Comparison of ENCODE assay signal across 10 cellular contexts in the genomic region with DNA sequence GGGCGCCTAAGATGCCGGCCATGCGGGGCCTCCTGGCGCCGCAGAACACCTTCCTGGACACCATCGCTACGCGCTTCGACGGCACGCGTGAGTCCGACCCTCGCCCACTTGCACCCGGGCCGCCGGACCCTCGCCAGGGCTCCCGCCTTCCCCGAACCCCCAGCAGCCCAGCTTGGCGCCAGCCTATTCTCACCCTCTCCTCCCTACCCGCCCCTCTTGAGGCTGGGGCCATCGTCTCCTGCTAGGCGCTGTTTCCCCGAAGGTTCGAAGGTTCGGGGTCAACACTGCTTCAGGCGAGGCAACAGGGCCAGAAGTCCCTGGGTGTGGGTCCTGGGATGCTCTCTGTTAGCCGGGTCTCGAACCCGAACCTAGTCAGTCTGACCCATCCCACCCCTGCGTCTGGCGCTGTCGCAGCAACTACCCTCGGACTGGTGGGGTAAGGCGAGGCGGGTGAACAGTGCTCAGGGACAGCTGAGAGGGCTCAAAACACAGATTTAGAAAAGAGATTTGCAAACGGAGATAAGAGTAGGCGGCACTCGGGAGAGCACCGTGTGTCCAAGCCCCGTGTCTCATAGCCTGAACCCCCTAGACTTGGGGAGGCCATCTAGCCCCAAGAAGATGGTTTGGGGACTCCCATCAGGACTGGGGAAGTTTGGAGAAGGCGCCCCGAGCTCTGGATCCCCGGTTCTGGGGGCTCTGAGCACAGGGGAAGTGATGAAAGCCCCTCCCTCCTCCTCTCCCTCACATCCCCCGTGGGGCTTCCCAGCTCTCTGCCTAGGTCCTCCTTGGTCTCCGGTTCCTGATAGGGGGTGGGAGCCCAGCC. TPM values are rescaled to one million over a fixed set of nuclear protein-coding genes. Genes with fewer than 3 reads are reported as not detected.
DNase-seq lines count a peak whose midpoint lies in the region; ATAC-seq, FAIRE-seq and TF ChIP-seq lines count a peak whose summit lies in the region.
"Had no signal": no experiment of that assay in that cellular context is flagged by ENCODE, and none has a peak within 500 bp of the region (broad histone marks: within the 10 kb centered on the region; RNA-seq: fewer than 3 reads in every experiment).

No MANE protein-coding gene starts in this region.

- intact Hi-C loops in Right ventricle myocardium inferior (cut with DNase I) (no loop called here), activated B cell treated with CpG ODN at 0.5 μM for 24 hours (cut with micrococcal nuclease) (loop anchor here (1.0 to 2.0 kb wide), 2 partner anchors 10 to 27 kb away; no protein-coding TSS in a partner anchor), kidney (cut with DNase I) (no loop called here)

- POLR2A ChIA-PET in activated B cell treated with CpG ODN at 0.5 μM for 24 hours (lab: Charles Lee), result interaction anchor here (0.7 to 1.2 kb wide), 2 partner anchors 28 to 223 kb away, joined by 3 to 4 read pairs; no protein-coding TSS in a partner anchor

- peak overlapping the region; percentile 72 for H3K4me3 Mint-ChIP-seq in activated B cell treated with CpG ODN at 0.5 μM for 24 hours

- H3K9me3 Mint-ChIP-seq in activated B cell treated with CpG ODN at 0.5 μM for 24 hours, result no peaks in the 10 kb centered on the region

- no peak for TF ChIP-seq EP300 in upper lobe of left lung (IDR thresholded peaks at IDR 0.05)

- H3K4me3 ChIP-seq in right atrium auricular region, result peak overlapping the region in 1 of 2 donors; percentile 57
- peak overlapping the region in 3 of 4 donors; percentile 47 to 61 (median 55) for H3K4me3 ChIP-seq in upper lobe of left lung
- H3K4me3 ChIP-seq in kidney (ENCODE audit: low read length in 2 of 2), result no peak overlapping the region

- no peak for FAIRE-seq in kidney (lab: Jason Lieb, UNC)

- H3K9me3 ChIP-seq in right atrium auricular region, result no peaks in the 10 kb centered on the region
- H3K9me3 ChIP-seq in upper lobe of left lung, result no peaks in the 10 kb centered on the region
- H3K9me3 ChIP-seq in kidney (ENCODE audit: control insufficient read depth in 1 of 2, low read length in 2 of 2), result no peaks in the 10 kb centered on the region
- H3K9me3 ChIP-seq: SJCRH30 had no signal

- H3K27me3 ChIP-seq in right atrium auricular region (peaks cover 0 to 13% of the 10 kb centered on the region in 2 donors), upper lobe of left lung (peaks cover 0 to 29% (median 17%) of the 10 kb centered on the region in 4 donors)

- H3K27me3 Mint-ChIP-seq in activated B cell treated with CpG ODN at 0.5 μM for 24 hours, result peaks cover 29% of the 10 kb centered on the region

- H3K27ac ChIP-seq in right atrium auricular region (no peak overlapping the region), upper lobe of left lung (no peak overlapping the region), kidney (ENCODE audit: low read depth in 2 of 2, low read length in 2 of 2) (no peak overlapping the region)
- H3K27ac ChIP-seq: SJCRH30 had no signal

- peak; percentile 67 for DNase-seq in Right ventricle myocardium inferior (ENCODE audit: missing footprints)
- DNase-seq in right atrium auricular region (ENCODE audit: low spot score), result no peak
- no peak for DNase-seq in activated B cell treated with CpG ODN at 0.5 μM for 24 hours
- peak; percentile 49 for DNase-seq in islet precursor cell
- DNase-seq in upper lobe of left lung, result peak in 1 of 2 donors; percentile 82
- DNase-seq in NCI-H187 (lab: John Stamatoyannopoulos, UW), result no peak
- DNase-seq in kidney, result no peak
- no peak for DNase-seq in NCI-H2196 (lab: John Stamatoyannopoulos, UW; ENCODE audit: unreplicated experiment)

- CTCF ChIA-PET in activated B cell treated with CpG ODN at 0.5 μM for 24 hours (lab: Charles Lee), result interaction anchor here (2.2 kb wide), 1 partner anchor 181 kb away, joined by 7 read pairs; no protein-coding TSS in a partner anchor

- no peaks in the 10 kb centered on the region for H3K36me3 Mint-ChIP-seq in activated B cell treated with CpG ODN at 0.5 μM for 24 hours (ENCODE audit: low read depth)

- H3K4me1 Mint-ChIP-seq in activated B cell treated with CpG ODN at 0.5 μM for 24 hours, result peaks cover 43% of the 10 kb centered on the region

- no peak for ATAC-seq in Right ventricle myocardium inferior
- no peak for ATAC-seq in activated B cell treated with CpG ODN at 0.5 μM for 24 hours (ENCODE audit: low read depth)
- ATAC-seq in upper lobe of left lung (ENCODE audit: low FRiP score in 2 of 2), result no peak

- H3K36me3 ChIP-seq in right atrium auricular region, result no peaks in the 10 kb centered on the region
- H3K36me3 ChIP-seq in upper lobe of left lung, result no peaks in the 10 kb centered on the region
- no peaks in the 10 kb centered on the region for H3K36me3 ChIP-seq in kidney (ENCODE audit: control insufficient read depth in 1 of 2, insufficient read depth in 2 of 2, low read length in 2 of 2)
- H3K36me3 ChIP-seq: SJCRH30 had no signal

- no peak overlapping the region for H3K27ac Mint-ChIP-seq in activated B cell treated with CpG ODN at 0.5 μM for 24 hours

- no peak overlapping the region for H3K9ac ChIP-seq in kidney (ENCODE audit: low read length in 2 of 2)

- 23% methylated on average over 16 to 39 of the region's 47 CpGs for WGBS in upper lobe of left lung, 2 donors

- H3K4me1 ChIP-seq in right atrium auricular region (peaks cover 0 to 14% of the 10 kb centered on the region in 2 donors), upper lobe of left lung (peaks cover 23 to 31% (median 25%) of the 10 kb centered on the region in 4 donors), kidney (ENCODE audit: control insufficient read depth in 1 of 2, insufficient read depth in 1 of 2, low read depth in 1 of 2, low read length in 2 of 2) (peaks cover 0 to 15% of the 10 kb centered on the region in 2 donors)

- TF ChIP-seq POLR2A in upper lobe of left lung (IDR thresholded peaks at IDR 0.05), result no peak

- TF ChIP-seq CTCF in right atrium auricular region (IDR thresholded peaks at IDR 0.05), result no peak
- TF ChIP-seq CTCF in activated B cell treated with CpG ODN at 0.5 μM for 24 hours (IDR thresholded peaks at IDR 0.05), result no peak
- TF ChIP-seq CTCF in upper lobe of left lung (IDR thresholded peaks at IDR 0.05), result no peak
- no peak for TF ChIP-seq CTCF in kidney (IDR thresholded peaks at IDR 0.05; ENCODE audit: borderline replicate concordance, extremely low read depth, insufficient read depth)

RNA-seq across cellular contexts. Expression of a gene that starts 0.8 kb away (rescaled TPM):
- total RNA-seq in Right ventricle myocardium inferior (0.27 TPM), right atrium auricular region (1 to 10 TPM in 1 of 2 donors, under 1 TPM in 1; 0.19 to 1.0 TPM), activated B cell treated with CpG ODN at 0.5 μM for 24 hours (0.27 and 0.44 TPM in 2 replicates), upper lobe of left lung (10 to 100 TPM in 1 of 6 donors, 1 to 10 TPM in 4, under 1 TPM in 1; 0.37 to 19.9 (median 2.5) TPM), kidney (2.8 TPM)
- polyA plus RNA-seq in kidney (ENCODE audit: insufficient read depth, low read depth, low replicate concordance), result 1.4 TPM
- total RNA-seq: lung microvascular endothelial cell had no signal

RNA-seq across cellular contexts. Expression of a gene that starts 28.3 kb away (rescaled TPM):
- total RNA-seq in Right ventricle myocardium inferior, result 88.9 TPM
- total RNA-seq in right atrium auricular region, result 10 to 100 TPM; 81.8 to 82.8 TPM
- total RNA-seq in activated B cell treated with CpG ODN at 0.5 μM for 24 hours, result 82.2 and 84.2 TPM in 2 replicates
- 10 to 100 TPM; 39.6 to 85.9 (median 62.7) TPM for total RNA-seq in upper lobe of left lung
- 66.8 TPM for total RNA-seq in kidney
- 60.4 TPM for polyA plus RNA-seq in kidney (ENCODE audit: insufficient read depth, low read depth, low replicate concordance)

Comparison
In these comparisons a context has a peak if more than half of its experiments do, and no peak if none do; other contexts are left out.
1. DNase-seq: peak in Right ventricle myocardium inferior (single experiment) and islet precursor cell (single experiment); none in right atrium auricular region (single experiment), activated B cell treated with CpG ODN at 0.5 μM for 24 hours (single experiment), NCI-H187 (0 of 2), kidney (single experiment) and NCI-H2196 (single experiment).
2. H3K4me3 ChIP-seq: peak in upper lobe of left lung (3 of 4); none in kidney (0 of 2).